In the genomic region with DNA sequence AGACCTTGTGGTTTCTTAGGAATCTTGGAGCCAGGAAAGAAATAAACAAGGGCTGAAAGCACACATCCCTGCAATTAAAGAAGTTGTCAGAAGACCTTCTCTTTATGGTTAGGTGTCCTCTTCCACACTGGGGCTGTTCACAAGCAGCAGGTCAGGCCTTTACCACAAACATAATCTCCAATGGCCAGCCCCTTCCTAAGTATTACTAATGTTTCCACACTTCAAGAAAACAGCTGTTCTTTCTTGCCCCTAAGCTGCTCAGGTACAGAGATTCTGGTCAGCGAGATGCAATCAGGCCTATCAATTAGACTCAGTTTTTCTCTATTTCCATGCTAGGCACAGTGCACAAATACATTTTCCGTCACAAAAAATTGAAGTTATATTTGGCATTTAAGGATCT, we compare ENCODE assay signal across 21 cellular contexts. TPM values are rescaled to one million over a fixed set of nuclear protein-coding genes. Genes with fewer than 3 reads are reported as not detected.
A peak's percentile ranks its signal among the peaks of the same experiment; 100 is the strongest.
DNase-seq lines count a peak whose midpoint lies in the region; ATAC-seq, FAIRE-seq and TF ChIP-seq lines count a peak whose summit lies in the region.
"Had no signal": no experiment of that assay in that cellular context is flagged by ENCODE, and none has a peak within 500 bp of the region (broad histone marks: within the 10 kb centered on the region; RNA-seq: fewer than 3 reads in every experiment).

No MANE protein-coding gene starts in this region.

- H3K27me3 ChIP-seq in WERI-Rb-1 (ENCODE audit: insufficient read depth, low read depth, severe bottlenecking), result no peaks in the 10 kb centered on the region
- H3K27me3 ChIP-seq in K562 (ENCODE audit: control insufficient read depth in 2 of 2, insufficient read depth in 2 of 2, low read length in 2 of 2), result no peaks in the 10 kb centered on the region
- no peaks in the 10 kb centered on the region for H3K27me3 ChIP-seq in testis

- TF ChIP-seq RAD21 in K562 (CRISPR knock-in tag; conservative IDR thresholded peaks at IDR 0.05 in 1 of 2, IDR thresholded peaks at IDR 0.05 in 1 of 2), result no peak

- POLR2A ChIA-PET in K562 (lab: Yijun Ruan, JAX), result interaction anchor here (0.6 to 15.3 kb wide), 22 partner anchors 12 to 666 kb away, joined by 3 to 708 read pairs (median 8); a partner anchor contains a TSS

- DNase-seq in NCI-H82 (lab: John Stamatoyannopoulos, UW) (peak; percentile 53), WERI-Rb-1 (peak; percentile 32), K562 (ENCODE audit: extremely low read depth in 1 of 4, low spot score in 3 of 4) (peak; percentile 66 to 72 (median 69)), myocyte (ENCODE audit: low read depth) (peak; percentile 11), globus pallidus (ENCODE audit: low spot score) (no peak), testis (no peak), CD14-positive monocyte (ENCODE audit: low spot score) (no peak)
- DNase-seq: AML-193; Calu3; CD4-positive, alpha-beta memory T cell; DMS79 treated with DMSO at 0.1 percent for 48 hours; GF-D8; HCEC 1CT; IMR-90 had no signal

- peaks cover 61% of the 10 kb centered on the region for H3K9me1 ChIP-seq in K562 (ENCODE audit: control insufficient read depth, insufficient read depth, low read length)

- peak overlapping the region; percentile 30 for H3K27ac ChIP-seq in WERI-Rb-1
- peak overlapping the region; percentile 38 for H3K27ac ChIP-seq in K562 (ENCODE audit: extremely low read depth, low read depth, low read length)
- H3K27ac ChIP-seq in testis, result no peak overlapping the region
- H3K27ac ChIP-seq: C4-2B had no signal

- H3K4me3 ChIP-seq in WERI-Rb-1 (ENCODE audit: low read depth, low read length) (no peak overlapping the region), K562 (no peak overlapping the region), testis (no peak overlapping the region)
- H3K4me3 ChIP-seq: GM23338 had no signal

- no TSS peak for BruUV-seq in K562 (replicated peaks; lab: Mats Ljungman, UMichigan)

- H3K79me2 ChIP-seq in K562 (ENCODE audit: control insufficient read depth, insufficient read depth, low read length), result peaks cover 90% of the 10 kb centered on the region

- no peaks in the 10 kb centered on the region for H3K36me3 Mint-ChIP-seq in CD14-positive monocyte
- H3K36me3 Mint-ChIP-seq: CD4-positive, alpha-beta memory T cell had no signal

- H3K4me1 ChIP-seq in K562 (replicated peaks in 1 of 2; ENCODE audit: control insufficient read depth in 2 of 2, insufficient read depth in 2 of 2, low read length in 2 of 2), result peaks cover 46 to 52% of the 10 kb centered on the region in 2 experiments
- no peaks in the 10 kb centered on the region for H3K4me1 ChIP-seq in testis

- H3K27ac Mint-ChIP-seq in CD14-positive monocyte, result no peak overlapping the region
- H3K27ac Mint-ChIP-seq: GM23338 had no signal

- H3K9ac ChIP-seq in K562 (ENCODE audit: insufficient read depth in 1 of 2, low read depth in 2 of 2, low read length in 2 of 2), result peak overlapping the region; percentile 11 to 95; a peak in 3 of 4 replicates

- intact Hi-C loops in K562 (cut with micrococcal nuclease), result loop anchor here (10.0 kb wide), 3 partner anchors 689 to 919 kb away; a partner anchor contains a TSS
- intact Hi-C loops in testis (cut with DNase I; ENCODE audit: low total_unique reads), result no loop called here
- intact Hi-C loops in CD14-positive monocyte (cut with micrococcal nuclease), result no loop called here

- H3K9me3 ChIP-seq in WERI-Rb-1 (ENCODE audit: severe bottlenecking), result no peaks in the 10 kb centered on the region
- no peaks in the 10 kb centered on the region for H3K9me3 ChIP-seq in K562 (replicated peaks; ENCODE audit: control insufficient read depth, insufficient read depth, low read depth, low read length)
- no peaks in the 10 kb centered on the region for H3K9me3 ChIP-seq in testis

- no peak; the same call in 2 of the 3 replicates for ATAC-seq in K562
- ATAC-seq in HG03442 (IDR thresholded peaks at IDR 0.05; ENCODE audit: unreplicated experiment), result no peak
- ATAC-seq: GM23338 had no signal

- peaks cover 76% of the 10 kb centered on the region for H4K20me1 ChIP-seq in K562 (replicated peaks; ENCODE audit: control insufficient read depth, insufficient read depth, low read length)

- H3K9me3 Mint-ChIP-seq in CD14-positive monocyte, result peaks cover 0 to 4% (median 0%) of the 10 kb centered on the region in 7 donors
- H3K9me3 Mint-ChIP-seq: CD4-positive, alpha-beta memory T cell had no signal

- WGBS in K562 (ENCODE audit: insufficient coverage, low coverage, missing lambda C conversion rate), result 63% methylated on average over 2 of the region's 2 CpGs
- WGBS in testis, 2 donors, result 83 to 88% methylated on average over 2 of the region's 2 CpGs

- CTCF ChIA-PET in K562 (lab: Yijun Ruan, JAX; ENCODE audit: low intra/inter-chr PET ratio), result interaction anchor here (2.1 to 2.7 kb wide), 2 partner anchors 90 to 122 kb away, joined by 13 to 25 read pairs; no protein-coding TSS in a partner anchor

- in situ Hi-C loops in K562 (cut with MboI), result no loop called here

- no peak overlapping the region for H3K4me3 Mint-ChIP-seq in CD14-positive monocyte
- H3K4me3 Mint-ChIP-seq: CD4-positive, alpha-beta memory T cell; GM23338 had no signal

- peak overlapping the region; percentile 67 for H3K4me2 ChIP-seq in K562 (ENCODE audit: insufficient read depth, low read length)
- H3K4me2 ChIP-seq: GM23338 had no signal

- H3K36me3 ChIP-seq in WERI-Rb-1 (no peaks in the 10 kb centered on the region), K562 (ENCODE audit: control insufficient read depth, insufficient read depth, low read length) (peaks cover 86% of the 10 kb centered on the region), testis (ENCODE audit: low read depth, missing control alignments) (no peaks in the 10 kb centered on the region)

- TF ChIP-seq POLR2A in K562 (conservative IDR thresholded peaks at IDR 0.05), result no peak
- TF ChIP-seq POLR2A in testis (IDR thresholded peaks at IDR 0.05), result no peak

- H3K4me1 Mint-ChIP-seq in CD14-positive monocyte, result peaks cover 14% of the 10 kb centered on the region
- H3K4me1 Mint-ChIP-seq: CD4-positive, alpha-beta memory T cell; GM23338 had no signal

- FAIRE-seq in K562 (lab: Jason Lieb, UNC), result no peak
- FAIRE-seq: A204.1, H54, HTR-8/SVneo had no signal

- no peak for TF ChIP-seq CTCF in WERI-Rb-1 (IDR thresholded peaks at IDR 0.05; ENCODE audit: low read depth, low read length)
- no peak for TF ChIP-seq CTCF in K562 (IDR thresholded peaks at IDR 0.05 in 2 of 3, conservative IDR thresholded peaks at IDR 0.05 in 1 of 3; ENCODE audit: insufficient read depth in 2 of 3, low read depth in 1 of 3, low read length in 3 of 3)
- no peak for TF ChIP-seq CTCF in testis (IDR thresholded peaks at IDR 0.05)
- TF ChIP-seq CTCF in CD14-positive monocyte (IDR thresholded peaks at IDR 0.05), result no peak

- TF ChIP-seq EP300 in K562 (IDR thresholded peaks at IDR 0.05; ENCODE audit: low read length), result no peak

- no peak overlapping the region for H2AFZ ChIP-seq in K562 (ENCODE audit: low read depth, low read length)
- H2AFZ ChIP-seq: GM23338 had no signal

- no peaks in the 10 kb centered on the region for H3K27me3 Mint-ChIP-seq in CD14-positive monocyte (ENCODE audit: low read depth in 3 of 3)
- H3K27me3 Mint-ChIP-seq: CD4-positive, alpha-beta memory T cell had no signal

RNA-seq across cellular contexts. Expression of a gene that starts 5.3 kb away (rescaled TPM):
- 1,035 and 1,246 TPM in 2 replicates for total RNA-seq in K562 (2011; cell fraction: chromatin; rRNA removed; ENCODE audit: low replicate concordance)
- total RNA-seq in K562 (2011; cell fraction: nucleolus; rRNA removed), result 1,013 and 1,088 TPM in 2 replicates
- total RNA-seq in K562 (2011; cell fraction: nucleoplasm; rRNA removed), result 943 and 1,014 TPM in 2 replicates
- total RNA-seq in K562 (2014; rRNA removed) (968 and 1,107 TPM in 2 replicates), K562 (2014; rRNA removed; fragmentation: Illumina TruSeq; extraction: Trizol) (993 and 1,024 TPM in 2 replicates), K562 (2015; rRNA removed; fragmentation: Illumina TruSeq; extraction: Trizol) (1,048 and 1,089 TPM in 2 replicates), K562 (2021) (1,138 and 1,201 TPM in 2 replicates), myocyte (not detected in 2 replicates), testis (100 to 1,000 TPM; 197 to 233 TPM)
- polyA plus RNA-seq in K562 (2011; rRNA removed) (2,141 and 2,474 TPM in 2 replicates), K562 (2014; fragmentation: Illumina TruSeq; extraction: Trizol) (1,536 and 1,589 TPM in 2 replicates), K562 (2014; fragmentation: Nextera tagmentation; extraction: Ambion mirVana) (1,000 to 10,000 TPM in 1 of 2 experiments, 100 to 1,000 TPM in 1; 662 to 1,142 TPM), K562 (2014; rRNA removed) (1,519 and 1,644 TPM in 2 replicates), testis (ENCODE audit: insufficient read depth, low read depth, low replicate concordance) (137 TPM), CD14-positive monocyte (not detected)
- polyA plus RNA-seq in K562 (2011; cell fraction: cytosol; rRNA removed), result 2,488 and 2,726 TPM in 2 replicates
- polyA plus RNA-seq in K562 (2011; cell fraction: nucleus; rRNA removed), result 3,679 and 4,057 TPM in 2 replicates
- 1,108 and 1,453 TPM in 2 replicates for polyA plus RNA-seq in K562 (2012)
- polyA minus RNA-seq in K562 (2011; rRNA and poly(A)+ RNA removed), result 1,022 and 1,144 TPM in 2 replicates
- polyA minus RNA-seq in K562 (2011; cell fraction: cytosol; rRNA and poly(A)+ RNA removed), result 512 and 653 TPM in 2 replicates
- 275 and 419 TPM in 2 replicates for polyA minus RNA-seq in K562 (2011; cell fraction: nucleus; rRNA and poly(A)+ RNA removed)
- not detected for polyA plus RNA-seq in myocyte (2012)
- total RNA-seq: CD4-positive, alpha-beta memory T cell; GM23338; IMR-90 had no signal
- polyA plus RNA-seq: CD4-positive, alpha-beta memory T cell; GM23338; IMR-90 had no signal

RNA-seq across cellular contexts. Expression of a gene that starts 33.7 kb away (rescaled TPM):
- total RNA-seq in K562 (2011; cell fraction: chromatin; rRNA removed; ENCODE audit: low replicate concordance), result 19.9 and 41.5 TPM in 2 replicates
- 18.2 and 19.2 TPM in 2 replicates for total RNA-seq in K562 (2011; cell fraction: nucleolus; rRNA removed)
- 14.1 and 20.2 TPM in 2 replicates for total RNA-seq in K562 (2011; cell fraction: nucleoplasm; rRNA removed)
- 19.0 and 19.8 TPM in 2 replicates for total RNA-seq in K562 (2014; rRNA removed)
- 36.3 and 37.4 TPM in 2 replicates for total RNA-seq in K562 (2014; rRNA removed; fragmentation: Illumina TruSeq; extraction: Trizol)
- total RNA-seq in K562 (2015; rRNA removed; fragmentation: Illumina TruSeq; extraction: Trizol), result 35.8 and 38.2 TPM in 2 replicates
- total RNA-seq in K562 (2021), result 23.4 and 24.4 TPM in 2 replicates
- polyA plus RNA-seq in K562 (2011; rRNA removed), result 20.8 and 23.4 TPM in 2 replicates
- 5.9 and 10.8 TPM in 2 replicates for polyA plus RNA-seq in K562 (2011; cell fraction: cytosol; rRNA removed)
- polyA plus RNA-seq in K562 (2011; cell fraction: nucleus; rRNA removed), result 9.1 and 16.6 TPM in 2 replicates
- polyA plus RNA-seq in K562 (2012), result 18.8 and 30.8 TPM in 2 replicates
- 33.4 and 40.8 TPM in 2 replicates for polyA plus RNA-seq in K562 (2014; fragmentation: Illumina TruSeq; extraction: Trizol)
- polyA plus RNA-seq in K562 (2014; fragmentation: Nextera tagmentation; extraction: Ambion mirVana), result 10 to 100 TPM; 28.6 to 38.6 TPM
- 21.8 and 23.6 TPM in 2 replicates for polyA plus RNA-seq in K562 (2014; rRNA removed)
- polyA minus RNA-seq in K562 (2011; rRNA and poly(A)+ RNA removed), result 24.3 and 38.9 TPM in 2 replicates
- polyA minus RNA-seq in K562 (2011; cell fraction: cytosol; rRNA and poly(A)+ RNA removed), result 8.9 and 9.6 TPM in 2 replicates
- polyA minus RNA-seq in K562 (2011; cell fraction: nucleus; rRNA and poly(A)+ RNA removed), result 8.9 and 22.7 TPM in 2 replicates
- not detected in 2 replicates for total RNA-seq in myocyte
- polyA plus RNA-seq in myocyte (2012), result not detected
- 1 to 10 TPM in 1 of 2 donors, under 1 TPM in 1; 0.43 to 1.1 TPM for total RNA-seq in testis
- polyA plus RNA-seq in testis (ENCODE audit: insufficient read depth, low read depth, low replicate concordance), result 0.38 TPM
- not detected for polyA plus RNA-seq in CD14-positive monocyte
- total RNA-seq: Calu3; CD4-positive, alpha-beta memory T cell; GM23338; IMR-90 had no signal
- polyA plus RNA-seq: BJ; CD4-positive, alpha-beta memory T cell; GM23338; IMR-90 had no signal

RNA-seq across cellular contexts. Expression of a gene that starts 45.2 kb away (rescaled TPM):
- 24.8 and 77.6 TPM in 2 replicates for total RNA-seq in K562 (2011; cell fraction: chromatin; rRNA removed; ENCODE audit: low replicate concordance)
- 23.0 and 29.5 TPM in 2 replicates for total RNA-seq in K562 (2011; cell fraction: nucleolus; rRNA removed)
- total RNA-seq in K562 (2011; cell fraction: nucleoplasm; rRNA removed), result 45.8 and 57.4 TPM in 2 replicates
- total RNA-seq in K562 (2014; rRNA removed), result 7.7 and 8.4 TPM in 2 replicates
- 17.1 and 20.5 TPM in 2 replicates for total RNA-seq in K562 (2014; rRNA removed; fragmentation: Illumina TruSeq; extraction: Trizol)
- total RNA-seq in K562 (2015; rRNA removed; fragmentation: Illumina TruSeq; extraction: Trizol), result 19.6 and 20.7 TPM in 2 replicates
- 18.7 and 20.0 TPM in 2 replicates for total RNA-seq in K562 (2021)
- 27.5 TPM in 2 replicates for polyA plus RNA-seq in K562 (2011; rRNA removed)
- 8.2 and 20.0 TPM in 2 replicates for polyA plus RNA-seq in K562 (2011; cell fraction: cytosol; rRNA removed)
- 21.5 and 27.4 TPM in 2 replicates for polyA plus RNA-seq in K562 (2011; cell fraction: nucleus; rRNA removed)
- polyA plus RNA-seq in K562 (2012), result 7.6 and 9.8 TPM in 2 replicates
- polyA plus RNA-seq in K562 (2014; fragmentation: Illumina TruSeq; extraction: Trizol), result 14.1 and 18.0 TPM in 2 replicates
- polyA plus RNA-seq in K562 (2014; fragmentation: Nextera tagmentation; extraction: Ambion mirVana), result 10 to 100 TPM; 24.0 to 29.9 TPM
- polyA plus RNA-seq in K562 (2014; rRNA removed), result 11.7 and 13.5 TPM in 2 replicates
- polyA minus RNA-seq in K562 (2011; rRNA and poly(A)+ RNA removed), result 88.0 and 103 TPM in 2 replicates
- 22.2 and 28.7 TPM in 2 replicates for polyA minus RNA-seq in K562 (2011; cell fraction: cytosol; rRNA and poly(A)+ RNA removed)
- polyA minus RNA-seq in K562 (2011; cell fraction: nucleus; rRNA and poly(A)+ RNA removed), result 24.2 and 40.0 TPM in 2 replicates
- 3.6 and 7.3 TPM in 2 replicates for total RNA-seq in myocyte
- polyA plus RNA-seq in myocyte (2012), result 1.4 TPM
- 10 to 100 TPM; 51.2 to 73.3 TPM for total RNA-seq in testis
- polyA plus RNA-seq in testis (ENCODE audit: insufficient read depth, low read depth, low replicate concordance), result 22.8 TPM
- polyA plus RNA-seq in CD14-positive monocyte, result not detected

Comparison
In these comparisons a context has a peak if more than half of its experiments do, and no peak if none do; other contexts are left out.
1. DNase-seq: peak in NCI-H82 (single experiment), WERI-Rb-1 (single experiment), K562 (4 of 4) and myocyte (single experiment); none in globus pallidus (single experiment), testis (single experiment) and CD14-positive monocyte (single experiment).
2. H3K27ac ChIP-seq: peak in WERI-Rb-1 (single experiment) and K562 (single experiment); none in testis (0 of 2).
3. RNA of a gene that starts 5.3 kb away (total RNA-seq): 943 to 1,246 TPM in K562 and 197 to 233 TPM in testis; not detected in myocyte; every median in the first group is over 100 times any median in the second.
4. RNA of a gene that starts 33.7 kb away (total RNA-seq): 14.1 to 41.5 TPM in K562; 0.43 to 1.1 TPM in testis and not detected in myocyte; every median in the first group is over 4 times any median in the second.